ENCODE assay signal across 1 cellular context in the genomic region with DNA sequence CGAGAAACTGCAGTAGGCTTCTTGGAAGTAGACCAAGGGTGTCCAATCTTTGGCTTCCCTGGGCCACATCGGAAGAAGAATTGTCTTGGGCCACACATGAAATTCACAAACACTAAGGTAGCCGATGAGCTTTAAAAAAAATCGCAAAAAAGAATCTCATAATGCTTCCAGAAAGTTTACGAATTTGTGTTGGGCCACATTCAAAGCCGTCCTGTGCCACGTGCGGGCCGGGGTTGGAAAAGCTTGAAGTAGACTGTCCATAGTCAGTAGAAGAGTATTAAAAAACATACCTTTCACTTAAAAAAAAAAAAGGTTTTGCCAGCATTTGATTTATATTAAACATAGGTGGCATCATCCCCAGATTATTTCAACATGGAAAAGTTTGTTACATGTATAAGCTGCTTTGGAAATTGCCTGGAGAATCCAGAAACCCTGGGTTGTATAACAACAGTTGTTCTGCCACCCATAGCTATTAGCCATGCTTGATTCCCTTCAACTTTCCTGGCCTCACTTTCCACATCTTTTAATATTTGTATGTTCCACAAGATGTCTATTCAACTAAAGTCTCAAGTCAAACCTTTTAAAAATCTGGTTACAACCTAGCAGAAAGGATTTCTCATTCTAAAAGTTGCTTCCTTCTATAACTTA.
TF ChIP-seq lines count a peak whose summit lies in the region.

No MANE protein-coding gene starts in this region.

TF ChIP-seq in K562, 482 proteins besides CTCF, POLR2A, EP300 and RAD21:
- TF ChIP-seq TCF7 (IDR thresholded peaks at IDR 0.05; ENCODE audit: borderline replicate concordance) = no peak
- TF ChIP-seq HMG20A (CRISPR knock-in tag; conservative IDR thresholded peaks at IDR 0.05) = no peak
- TF ChIP-seq NFIX (CRISPR knock-in tag; IDR thresholded peaks at IDR 0.05; ENCODE audit: low read depth) = no peak
- peak; percentile 54 for TF ChIP-seq L3MBTL2 (IDR thresholded peaks at IDR 0.05)
- TF ChIP-seq ZFX (CRISPR knock-in tag; IDR thresholded peaks at IDR 0.05) = no peak
- TF ChIP-seq, protein P1, sequence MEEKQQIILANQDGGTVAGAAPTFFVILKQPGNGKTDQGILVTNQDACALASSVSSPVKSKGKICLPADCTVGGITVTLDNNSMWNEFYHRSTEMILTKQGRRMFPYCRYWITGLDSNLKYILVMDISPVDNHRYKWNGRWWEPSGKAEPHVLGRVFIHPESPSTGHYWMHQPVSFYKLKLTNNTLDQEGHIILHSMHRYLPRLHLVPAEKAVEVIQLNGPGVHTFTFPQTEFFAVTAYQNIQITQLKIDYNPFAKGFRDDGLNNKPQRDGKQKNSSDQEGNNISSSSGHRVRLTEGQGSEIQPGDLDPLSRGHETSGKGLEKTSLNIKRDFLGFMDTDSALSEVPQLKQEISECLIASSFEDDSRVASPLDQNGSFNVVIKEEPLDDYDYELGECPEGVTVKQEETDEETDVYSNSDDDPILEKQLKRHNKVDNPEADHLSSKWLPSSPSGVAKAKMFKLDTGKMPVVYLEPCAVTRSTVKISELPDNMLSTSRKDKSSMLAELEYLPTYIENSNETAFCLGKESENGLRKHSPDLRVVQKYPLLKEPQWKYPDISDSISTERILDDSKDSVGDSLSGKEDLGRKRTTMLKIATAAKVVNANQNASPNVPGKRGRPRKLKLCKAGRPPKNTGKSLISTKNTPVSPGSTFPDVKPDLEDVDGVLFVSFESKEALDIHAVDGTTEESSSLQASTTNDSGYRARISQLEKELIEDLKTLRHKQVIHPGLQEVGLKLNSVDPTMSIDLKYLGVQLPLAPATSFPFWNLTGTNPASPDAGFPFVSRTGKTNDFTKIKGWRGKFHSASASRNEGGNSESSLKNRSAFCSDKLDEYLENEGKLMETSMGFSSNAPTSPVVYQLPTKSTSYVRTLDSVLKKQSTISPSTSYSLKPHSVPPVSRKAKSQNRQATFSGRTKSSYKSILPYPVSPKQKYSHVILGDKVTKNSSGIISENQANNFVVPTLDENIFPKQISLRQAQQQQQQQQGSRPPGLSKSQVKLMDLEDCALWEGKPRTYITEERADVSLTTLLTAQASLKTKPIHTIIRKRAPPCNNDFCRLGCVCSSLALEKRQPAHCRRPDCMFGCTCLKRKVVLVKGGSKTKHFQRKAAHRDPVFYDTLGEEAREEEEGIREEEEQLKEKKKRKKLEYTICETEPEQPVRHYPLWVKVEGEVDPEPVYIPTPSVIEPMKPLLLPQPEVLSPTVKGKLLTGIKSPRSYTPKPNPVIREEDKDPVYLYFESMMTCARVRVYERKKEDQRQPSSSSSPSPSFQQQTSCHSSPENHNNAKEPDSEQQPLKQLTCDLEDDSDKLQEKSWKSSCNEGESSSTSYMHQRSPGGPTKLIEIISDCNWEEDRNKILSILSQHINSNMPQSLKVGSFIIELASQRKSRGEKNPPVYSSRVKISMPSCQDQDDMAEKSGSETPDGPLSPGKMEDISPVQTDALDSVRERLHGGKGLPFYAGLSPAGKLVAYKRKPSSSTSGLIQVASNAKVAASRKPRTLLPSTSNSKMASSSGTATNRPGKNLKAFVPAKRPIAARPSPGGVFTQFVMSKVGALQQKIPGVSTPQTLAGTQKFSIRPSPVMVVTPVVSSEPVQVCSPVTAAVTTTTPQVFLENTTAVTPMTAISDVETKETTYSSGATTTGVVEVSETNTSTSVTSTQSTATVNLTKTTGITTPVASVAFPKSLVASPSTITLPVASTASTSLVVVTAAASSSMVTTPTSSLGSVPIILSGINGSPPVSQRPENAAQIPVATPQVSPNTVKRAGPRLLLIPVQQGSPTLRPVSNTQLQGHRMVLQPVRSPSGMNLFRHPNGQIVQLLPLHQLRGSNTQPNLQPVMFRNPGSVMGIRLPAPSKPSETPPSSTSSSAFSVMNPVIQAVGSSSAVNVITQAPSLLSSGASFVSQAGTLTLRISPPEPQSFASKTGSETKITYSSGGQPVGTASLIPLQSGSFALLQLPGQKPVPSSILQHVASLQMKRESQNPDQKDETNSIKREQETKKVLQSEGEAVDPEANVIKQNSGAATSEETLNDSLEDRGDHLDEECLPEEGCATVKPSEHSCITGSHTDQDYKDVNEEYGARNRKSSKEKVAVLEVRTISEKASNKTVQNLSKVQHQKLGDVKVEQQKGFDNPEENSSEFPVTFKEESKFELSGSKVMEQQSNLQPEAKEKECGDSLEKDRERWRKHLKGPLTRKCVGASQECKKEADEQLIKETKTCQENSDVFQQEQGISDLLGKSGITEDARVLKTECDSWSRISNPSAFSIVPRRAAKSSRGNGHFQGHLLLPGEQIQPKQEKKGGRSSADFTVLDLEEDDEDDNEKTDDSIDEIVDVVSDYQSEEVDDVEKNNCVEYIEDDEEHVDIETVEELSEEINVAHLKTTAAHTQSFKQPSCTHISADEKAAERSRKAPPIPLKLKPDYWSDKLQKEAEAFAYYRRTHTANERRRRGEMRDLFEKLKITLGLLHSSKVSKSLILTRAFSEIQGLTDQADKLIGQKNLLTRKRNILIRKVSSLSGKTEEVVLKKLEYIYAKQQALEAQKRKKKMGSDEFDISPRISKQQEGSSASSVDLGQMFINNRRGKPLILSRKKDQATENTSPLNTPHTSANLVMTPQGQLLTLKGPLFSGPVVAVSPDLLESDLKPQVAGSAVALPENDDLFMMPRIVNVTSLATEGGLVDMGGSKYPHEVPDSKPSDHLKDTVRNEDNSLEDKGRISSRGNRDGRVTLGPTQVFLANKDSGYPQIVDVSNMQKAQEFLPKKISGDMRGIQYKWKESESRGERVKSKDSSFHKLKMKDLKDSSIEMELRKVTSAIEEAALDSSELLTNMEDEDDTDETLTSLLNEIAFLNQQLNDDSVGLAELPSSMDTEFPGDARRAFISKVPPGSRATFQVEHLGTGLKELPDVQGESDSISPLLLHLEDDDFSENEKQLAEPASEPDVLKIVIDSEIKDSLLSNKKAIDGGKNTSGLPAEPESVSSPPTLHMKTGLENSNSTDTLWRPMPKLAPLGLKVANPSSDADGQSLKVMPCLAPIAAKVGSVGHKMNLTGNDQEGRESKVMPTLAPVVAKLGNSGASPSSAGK (IDR thresholded peaks at IDR 0.05) = peak; percentile 80
- TF ChIP-seq, protein P2, sequence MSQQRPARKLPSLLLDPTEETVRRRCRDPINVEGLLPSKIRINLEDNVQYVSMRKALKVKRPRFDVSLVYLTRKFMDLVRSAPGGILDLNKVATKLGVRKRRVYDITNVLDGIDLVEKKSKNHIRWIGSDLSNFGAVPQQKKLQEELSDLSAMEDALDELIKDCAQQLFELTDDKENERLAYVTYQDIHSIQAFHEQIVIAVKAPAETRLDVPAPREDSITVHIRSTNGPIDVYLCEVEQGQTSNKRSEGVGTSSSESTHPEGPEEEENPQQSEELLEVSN (IDR thresholded peaks at IDR 0.05; ENCODE audit: borderline replicate concordance in 1 of 2, extremely low read depth in 1 of 2, insufficient read depth in 1 of 2, insufficient read length in 1 of 2, low read depth in 1 of 2, low read length in 1 of 2, poor library complexity in 1 of 2, severe bottlenecking in 1 of 2) = peak in 1 of 2 experiments; percentile 43
- TF ChIP-seq, protein P3, sequence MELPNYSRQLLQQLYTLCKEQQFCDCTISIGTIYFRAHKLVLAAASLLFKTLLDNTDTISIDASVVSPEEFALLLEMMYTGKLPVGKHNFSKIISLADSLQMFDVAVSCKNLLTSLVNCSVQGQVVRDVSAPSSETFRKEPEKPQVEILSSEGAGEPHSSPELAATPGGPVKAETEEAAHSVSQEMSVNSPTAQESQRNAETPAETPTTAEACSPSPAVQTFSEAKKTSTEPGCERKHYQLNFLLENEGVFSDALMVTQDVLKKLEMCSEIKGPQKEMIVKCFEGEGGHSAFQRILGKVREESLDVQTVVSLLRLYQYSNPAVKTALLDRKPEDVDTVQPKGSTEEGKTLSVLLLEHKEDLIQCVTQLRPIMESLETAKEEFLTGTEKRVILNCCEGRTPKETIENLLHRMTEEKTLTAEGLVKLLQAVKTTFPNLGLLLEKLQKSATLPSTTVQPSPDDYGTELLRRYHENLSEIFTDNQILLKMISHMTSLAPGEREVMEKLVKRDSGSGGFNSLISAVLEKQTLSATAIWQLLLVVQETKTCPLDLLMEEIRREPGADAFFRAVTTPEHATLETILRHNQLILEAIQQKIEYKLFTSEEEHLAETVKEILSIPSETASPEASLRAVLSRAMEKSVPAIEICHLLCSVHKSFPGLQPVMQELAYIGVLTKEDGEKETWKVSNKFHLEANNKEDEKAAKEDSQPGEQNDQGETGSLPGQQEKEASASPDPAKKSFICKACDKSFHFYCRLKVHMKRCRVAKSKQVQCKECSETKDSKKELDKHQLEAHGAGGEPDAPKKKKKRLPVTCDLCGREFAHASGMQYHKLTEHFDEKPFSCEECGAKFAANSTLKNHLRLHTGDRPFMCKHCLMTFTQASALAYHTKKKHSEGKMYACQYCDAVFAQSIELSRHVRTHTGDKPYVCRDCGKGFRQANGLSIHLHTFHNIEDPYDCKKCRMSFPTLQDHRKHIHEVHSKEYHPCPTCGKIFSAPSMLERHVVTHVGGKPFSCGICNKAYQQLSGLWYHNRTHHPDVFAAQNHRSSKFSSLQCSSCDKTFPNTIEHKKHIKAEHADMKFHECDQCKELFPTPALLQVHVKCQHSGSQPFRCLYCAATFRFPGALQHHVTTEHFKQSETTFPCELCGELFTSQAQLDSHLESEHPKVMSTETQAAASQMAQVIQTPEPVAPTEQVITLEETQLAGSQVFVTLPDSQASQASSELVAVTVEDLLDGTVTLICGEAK (IDR thresholded peaks at IDR 0.05) = peak; percentile 17; the same call in 1 of the 2 replicates
- TF ChIP-seq, protein P3 (CRISPR knock-in tag; IDR thresholded peaks at IDR 0.05) = no peak
- no peak for TF ChIP-seq KDM5B (IDR thresholded peaks at IDR 0.05; ENCODE audit: insufficient replicate concordance, low read depth, low read length)
- no peak for TF ChIP-seq PTBP1 (IDR thresholded peaks at IDR 0.05; ENCODE audit: low read depth, low read length)
- no peak for TF ChIP-seq ZNF507 (tag; conservative IDR thresholded peaks at IDR 0.05)
- no peak for TF ChIP-seq CC2D1A (IDR thresholded peaks at IDR 0.05)
- TF ChIP-seq TSC22D4 (tag; IDR thresholded peaks at IDR 0.05) = no peak
- TF ChIP-seq TEAD4 (IDR thresholded peaks at IDR 0.05; ENCODE audit: low read length) = no peak
- no peak for TF ChIP-seq TEAD4 (CRISPR knock-in tag; IDR thresholded peaks at IDR 0.05; ENCODE audit: borderline replicate concordance)
